In the genomic region with DNA sequence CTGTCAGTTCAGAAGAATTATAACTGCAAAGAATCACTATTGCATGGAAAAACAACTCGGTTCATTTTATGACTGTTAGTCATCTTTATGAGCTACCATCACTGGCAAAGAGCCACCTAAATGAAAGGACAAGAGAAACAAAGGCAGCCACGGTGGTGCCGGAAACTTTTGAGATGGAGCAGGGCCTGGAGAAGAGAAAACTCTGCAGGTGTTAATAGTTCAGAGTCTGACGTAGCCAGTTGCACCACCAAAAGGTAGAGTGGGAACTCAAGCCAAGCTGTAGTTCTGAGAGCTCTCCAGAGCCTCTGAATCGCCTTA, we compare ENCODE assay signal across 14 cellular contexts.
DNase-seq lines count a peak whose midpoint lies in the region; ATAC-seq and TF ChIP-seq lines count a peak whose summit lies in the region.
"Had no signal": no experiment of that assay in that cellular context is flagged by ENCODE, and none has a peak within 500 bp of the region (broad histone marks: within the 10 kb centered on the region; RNA-seq: fewer than 3 reads in every experiment).

No MANE protein-coding gene starts in this region.

- no peak for TF ChIP-seq CTCF in colonic mucosa (IDR thresholded peaks at IDR 0.05)
- no peak for TF ChIP-seq CTCF in esophagus muscularis mucosa (IDR thresholded peaks at IDR 0.05)

- H3K27me3 ChIP-seq in colonic mucosa, result no peaks in the 10 kb centered on the region
- peaks cover 8% of the 10 kb centered on the region for H3K27me3 ChIP-seq in CD4-positive, alpha-beta memory T cell (ENCODE audit: insufficient read depth, low read length)
- no peaks in the 10 kb centered on the region for H3K27me3 ChIP-seq in esophagus muscularis mucosa
- H3K27me3 ChIP-seq: ovary had no signal

- peaks cover 6% of the 10 kb centered on the region for H3K4me1 Mint-ChIP-seq in stimulated activated memory B cell treated with anti-CD40 and anti-IgM and Interleukin-4, amounts not matched to agents 10 μg/mL and 1 μg/mL and 100 μg/mL, for 72 hours
- H3K4me1 Mint-ChIP-seq in CD4-positive, alpha-beta memory T cell, result peaks cover 3 to 7% (median 5%) of the 10 kb centered on the region in 4 donors

- H3K4me3 Mint-ChIP-seq in stimulated activated memory B cell treated with anti-CD40 and anti-IgM and Interleukin-4, amounts not matched to agents 10 μg/mL and 1 μg/mL and 100 μg/mL, for 72 hours, result no peak overlapping the region
- H3K4me3 Mint-ChIP-seq in CD4-positive, alpha-beta memory T cell, result peak overlapping the region in 1 of 8 donors; percentile 25
- H3K4me3 Mint-ChIP-seq: activated CD4-positive, alpha-beta memory T cell treated with anti-CD3 and anti-CD28 coated beads for 36 hours; activated T-helper 1 cell treated with anti-CD3 and anti-CD28 coated beads, Interleukin-12 subunit alpha, Interleukin-12 subunit beta, Interleukin-2, Interleukin-4 antibody, amounts not matched to agents 30 ng/mL and 10 ng/mL and 1 ng/mL, durations not matched to agents 14 hours and 24 hours and 36 hours had no signal

- H3K27ac Mint-ChIP-seq in stimulated activated memory B cell treated with anti-CD40 and anti-IgM and Interleukin-4, amounts not matched to agents 10 μg/mL and 1 μg/mL and 100 μg/mL, for 72 hours, result no peak overlapping the region
- peak overlapping the region in 1 of 7 donors; percentile 57 for H3K27ac Mint-ChIP-seq in CD4-positive, alpha-beta memory T cell
- H3K27ac Mint-ChIP-seq: activated CD4-positive, alpha-beta memory T cell treated with anti-CD3 and anti-CD28 coated beads for 36 hours; activated T-helper 1 cell treated with anti-CD3 and anti-CD28 coated beads, Interleukin-12 subunit alpha, Interleukin-12 subunit beta, Interleukin-2, Interleukin-4 antibody, amounts not matched to agents 30 ng/mL and 10 ng/mL and 1 ng/mL, durations not matched to agents 14 hours and 24 hours and 36 hours had no signal

- intact Hi-C loops in colonic mucosa (cut with DNase I) (loop anchor here (5.0 kb wide), 1 partner anchor 33 kb away; no protein-coding TSS in a partner anchor), sciatic nerve (cut with DNase I) (no loop called here), esophagus muscularis mucosa (cut with DNase I) (loop anchor here (5.0 kb wide), 1 partner anchor 1423 kb away; no protein-coding TSS in a partner anchor)
- intact Hi-C loops in CD4-positive, alpha-beta memory T cell (cut with micrococcal nuclease), result loop anchor here (1.0 kb wide), 1 partner anchor 1426 kb away; no protein-coding TSS in a partner anchor

- H3K9ac ChIP-seq in colonic mucosa (ENCODE audit: low read depth in 2 of 2, low read length in 2 of 2), result no peak overlapping the region

- H3K9me3 Mint-ChIP-seq in stimulated activated memory B cell treated with anti-CD40 and anti-IgM and Interleukin-4, amounts not matched to agents 10 μg/mL and 1 μg/mL and 100 μg/mL, for 72 hours, result no peaks in the 10 kb centered on the region
- H3K9me3 Mint-ChIP-seq in CD4-positive, alpha-beta memory T cell, result no peaks in the 10 kb centered on the region
- H3K9me3 Mint-ChIP-seq: activated CD4-positive, alpha-beta memory T cell treated with anti-CD3 and anti-CD28 coated beads for 36 hours; activated T-helper 1 cell treated with anti-CD3 and anti-CD28 coated beads, Interleukin-12 subunit alpha, Interleukin-12 subunit beta, Interleukin-2, Interleukin-4 antibody, amounts not matched to agents 30 ng/mL and 10 ng/mL and 1 ng/mL, durations not matched to agents 14 hours and 24 hours and 36 hours; CD8-positive, alpha-beta memory T cell had no signal

- H3K36me3 Mint-ChIP-seq in stimulated activated memory B cell treated with anti-CD40 and anti-IgM and Interleukin-4, amounts not matched to agents 10 μg/mL and 1 μg/mL and 100 μg/mL, for 72 hours, result no peaks in the 10 kb centered on the region
- no peaks in the 10 kb centered on the region for H3K36me3 Mint-ChIP-seq in CD4-positive, alpha-beta memory T cell
- H3K36me3 Mint-ChIP-seq: activated CD4-positive, alpha-beta memory T cell treated with anti-CD3 and anti-CD28 coated beads for 36 hours; CD8-positive, alpha-beta memory T cell had no signal

- no peak for DNase-seq in colonic mucosa
- no peak for DNase-seq in sciatic nerve (ENCODE audit: low spot score)
- no peak for DNase-seq in NCI-H1694 (lab: John Stamatoyannopoulos, UW)
- DNase-seq in CD4-positive, alpha-beta memory T cell, result no peak
- DNase-seq in esophagus muscularis mucosa (ENCODE audit: extremely low spot score), result no peak
- DNase-seq: cortex of kidney, NCI-H2081 treated with DMSO at 0.1 percent for 48 hours had no signal

- CTCF ChIA-PET in CD4-positive, alpha-beta memory T cell (lab: Charles Lee; ENCODE audit: partially characterized antibody), result interaction anchor here (0.7 to 9.5 kb wide), 13 partner anchors 8 to 1426 kb away, joined by 3 to 89 read pairs (median 5); no protein-coding TSS in a partner anchor

- ATAC-seq in GM19035 (IDR thresholded peaks at IDR 0.05; ENCODE audit: unreplicated experiment) (peak; percentile 18), HG02884 (IDR thresholded peaks at IDR 0.05; ENCODE audit: unreplicated experiment) (peak; percentile 23), sciatic nerve (peak; percentile 9)
- no peak for ATAC-seq in stimulated activated memory B cell treated with anti-CD40 and anti-IgM and Interleukin-4, amounts not matched to agents 10 μg/mL and 1 μg/mL and 100 μg/mL, for 72 hours

- WGBS in esophagus muscularis mucosa, result 27% methylated on average over 5 of the region's 5 CpGs

- no peaks in the 10 kb centered on the region for H3K9me3 ChIP-seq in colonic mucosa
- H3K9me3 ChIP-seq in CD4-positive, alpha-beta memory T cell (ENCODE audit: control insufficient read depth in 1 of 2, low read length in 2 of 2), result no peaks in the 10 kb centered on the region
- H3K9me3 ChIP-seq in esophagus muscularis mucosa, result no peaks in the 10 kb centered on the region
- H3K9me3 ChIP-seq: ovary had no signal

- H3K4me3 ChIP-seq in colonic mucosa (no peak overlapping the region), esophagus muscularis mucosa (no peak overlapping the region)
- H3K4me3 ChIP-seq in CD4-positive, alpha-beta memory T cell (ENCODE audit: low read length in 2 of 2), result no peak overlapping the region
- H3K4me3 ChIP-seq: ovary had no signal

- POLR2A ChIA-PET in CD4-positive, alpha-beta memory T cell (lab: Charles Lee; ENCODE audit: partially characterized antibody), result no interaction called here

- no peaks in the 10 kb centered on the region for H3K36me3 ChIP-seq in colonic mucosa
- no peaks in the 10 kb centered on the region for H3K36me3 ChIP-seq in CD4-positive, alpha-beta memory T cell (ENCODE audit: insufficient read depth, low read length)
- H3K36me3 ChIP-seq in esophagus muscularis mucosa, result no peaks in the 10 kb centered on the region
- H3K36me3 ChIP-seq: ovary had no signal

- TF ChIP-seq POLR2A in esophagus muscularis mucosa (IDR thresholded peaks at IDR 0.05; ENCODE audit: low read depth), result no peak

- H3K4me1 ChIP-seq in colonic mucosa, result peaks cover 8% of the 10 kb centered on the region
- H3K4me1 ChIP-seq in CD4-positive, alpha-beta memory T cell (ENCODE audit: insufficient read depth, low read length), result peaks cover 8% of the 10 kb centered on the region
- H3K4me1 ChIP-seq in esophagus muscularis mucosa, result peaks cover 0 to 9% (median 8%) of the 10 kb centered on the region in 4 donors

- peaks cover 46% of the 10 kb centered on the region for H3K27me3 Mint-ChIP-seq in stimulated activated memory B cell treated with anti-CD40 and anti-IgM and Interleukin-4, amounts not matched to agents 10 μg/mL and 1 μg/mL and 100 μg/mL, for 72 hours
- H3K27me3 Mint-ChIP-seq in CD4-positive, alpha-beta memory T cell, result peaks cover 10 to 14% of the 10 kb centered on the region in 2 donors

- no peak for TF ChIP-seq EP300 in esophagus muscularis mucosa (IDR thresholded peaks at IDR 0.05)

- H3K27ac ChIP-seq in colonic mucosa, result peak overlapping the region; percentile 57
- H3K27ac ChIP-seq in CD4-positive, alpha-beta memory T cell (ENCODE audit: low read depth, low read length), result no peak overlapping the region
- no peak overlapping the region for H3K27ac ChIP-seq in esophagus muscularis mucosa (replicated peaks in 1 of 4)
- H3K27ac ChIP-seq: ovary had no signal
